Comparison of ENCODE assay signal across 24 cellular contexts in genomic region chr5:34869256-34869655, GRCh38. TPM values are rescaled to one million over a fixed set of nuclear protein-coding genes. Genes with fewer than 3 reads are reported as not detected.
"Had no signal": no experiment of that assay in that cellular context is flagged by ENCODE, and none has a peak within 500 bp of the region (broad histone marks: within the 10 kb centered on the region; RNA-seq: fewer than 3 reads in every experiment).

No MANE protein-coding gene starts in this region.

- DNase-seq: activated CD4-positive, alpha-beta T cell treated with anti-CD3 and anti-CD28 coated beads, Interleukin-2, amount 10 ng/mL, durations not matched to agents 7 days and 5 days; activated CD4-positive, CD25-positive, alpha-beta regulatory T cell treated with anti-CD3 and anti-CD28 coated beads, Interleukin-2, amount 50 U/mL, for 72 hours; activated CD8-positive, alpha-beta memory T cell treated with anti-CD3 and anti-CD28 coated beads, Interleukin-2, amount 10 ng/mL, durations not matched to agents 7 days and 5 days; activated CD8-positive, alpha-beta T cell treated with anti-CD3 and anti-CD28 coated beads for 36 hours; activated effector memory CD4-positive, alpha-beta T cell treated with anti-CD3 and anti-CD28 coated beads, Interleukin-2, amount 50 U/mL, for 16 hours; activated naive CD4-positive, alpha-beta T cell treated with anti-CD3 and anti-CD28 coated beads, Interleukin-2, amount 10 ng/mL, durations not matched to agents 7 days and 5 days; activated T-cell treated with anti-CD3 and anti-CD28 coated beads for 4 hours; dermis blood vessel endothelial cell; effector memory CD4-positive, alpha-beta T cell; foreskin melanocyte; left cardiac atrium; mesenchymal stem cell; naive thymus-derived CD4-positive, alpha-beta T cell; right cardiac atrium; stimulated activated CD4-positive, alpha-beta T cell treated with anti-CD3 and anti-CD28 coated beads, Interleukin-4, amount 100 ng/mL, for 4 hours; stimulated activated naive CD8-positive, alpha-beta T cell treated with anti-CD3 and anti-CD28 coated beads, Interleukin-15, Interleukin-2, amounts not matched to agents 100 U/mL and 50 U/mL, for 24 hours; T-helper 1 cell; transverse colon; WERI-Rb-1 had no signal

- ATAC-seq: activated CD8-positive, alpha-beta memory T cell treated with anti-CD3 and anti-CD28 coated beads, Interleukin-2, amount 10 ng/mL, durations not matched to agents 7 days and 5 days; activated CD8-positive, alpha-beta T cell treated with anti-CD3 and anti-CD28 coated beads for 36 hours; esophagus mucosa; left cardiac atrium; naive thymus-derived CD4-positive, alpha-beta T cell; right cardiac atrium; stimulated activated naive CD8-positive, alpha-beta T cell treated with anti-CD3 and anti-CD28 coated beads, Interleukin-15, Interleukin-2, amounts not matched to agents 100 U/mL and 50 U/mL, for 24 hours had no signal

- H2AFZ ChIP-seq: neural progenitor cell had no signal

- H3K4me2 ChIP-seq: neural progenitor cell had no signal

- H3K4me3 ChIP-seq: neural progenitor cell, prostate gland, transverse colon had no signal

- H3K27ac Mint-ChIP-seq: activated CD4-positive, alpha-beta T cell treated with anti-CD3 and anti-CD28 coated beads, Interleukin-2, amount 10 ng/mL, durations not matched to agents 7 days and 5 days; activated CD8-positive, alpha-beta memory T cell treated with anti-CD3 and anti-CD28 coated beads, Interleukin-2, amount 10 ng/mL, durations not matched to agents 7 days and 5 days; activated CD8-positive, alpha-beta T cell treated with anti-CD3 and anti-CD28 coated beads for 36 hours; activated naive CD4-positive, alpha-beta T cell treated with anti-CD3 and anti-CD28 coated beads, Interleukin-2, amount 10 ng/mL, durations not matched to agents 7 days and 5 days; naive thymus-derived CD4-positive, alpha-beta T cell; neural progenitor cell had no signal

- H3K27ac ChIP-seq: neural progenitor cell, prostate gland, transverse colon, WERI-Rb-1 had no signal

- H3K4me3 Mint-ChIP-seq: activated CD4-positive, alpha-beta T cell treated with anti-CD3 and anti-CD28 coated beads, Interleukin-2, amount 10 ng/mL, durations not matched to agents 7 days and 5 days; activated CD8-positive, alpha-beta memory T cell treated with anti-CD3 and anti-CD28 coated beads, Interleukin-2, amount 10 ng/mL, durations not matched to agents 7 days and 5 days; activated CD8-positive, alpha-beta T cell treated with anti-CD3 and anti-CD28 coated beads for 36 hours; activated naive CD4-positive, alpha-beta T cell treated with anti-CD3 and anti-CD28 coated beads, Interleukin-2, amount 10 ng/mL, durations not matched to agents 7 days and 5 days; naive thymus-derived CD4-positive, alpha-beta T cell; neural progenitor cell had no signal

- H3K27me3 ChIP-seq: neural progenitor cell, transverse colon had no signal

- H3K36me3 Mint-ChIP-seq: activated CD8-positive, alpha-beta memory T cell treated with anti-CD3 and anti-CD28 coated beads, Interleukin-2, amount 10 ng/mL, durations not matched to agents 7 days and 5 days; activated naive CD4-positive, alpha-beta T cell treated with anti-CD3 and anti-CD28 coated beads, Interleukin-2, amount 10 ng/mL, durations not matched to agents 7 days and 5 days had no signal

- H3K36me3 ChIP-seq: neural progenitor cell, transverse colon, WERI-Rb-1 had no signal

- H3K9ac ChIP-seq: neural progenitor cell had no signal

- H3K9me3 ChIP-seq: prostate gland, transverse colon had no signal

- H3K9me3 Mint-ChIP-seq: activated CD4-positive, alpha-beta T cell treated with anti-CD3 and anti-CD28 coated beads, Interleukin-2, amount 10 ng/mL, durations not matched to agents 7 days and 5 days; activated CD8-positive, alpha-beta T cell treated with anti-CD3 and anti-CD28 coated beads for 36 hours; activated naive CD4-positive, alpha-beta T cell treated with anti-CD3 and anti-CD28 coated beads, Interleukin-2, amount 10 ng/mL, durations not matched to agents 7 days and 5 days had no signal

- H3K4me1 ChIP-seq: neural progenitor cell, prostate gland, transverse colon had no signal

- H3K27me3 Mint-ChIP-seq: activated CD4-positive, alpha-beta T cell treated with anti-CD3 and anti-CD28 coated beads, Interleukin-2, amount 10 ng/mL, durations not matched to agents 7 days and 5 days; activated naive CD4-positive, alpha-beta T cell treated with anti-CD3 and anti-CD28 coated beads, Interleukin-2, amount 10 ng/mL, durations not matched to agents 7 days and 5 days had no signal

- H3K4me1 Mint-ChIP-seq: activated CD4-positive, alpha-beta T cell treated with anti-CD3 and anti-CD28 coated beads, Interleukin-2, amount 10 ng/mL, durations not matched to agents 7 days and 5 days; activated CD8-positive, alpha-beta memory T cell treated with anti-CD3 and anti-CD28 coated beads, Interleukin-2, amount 10 ng/mL, durations not matched to agents 7 days and 5 days; activated naive CD4-positive, alpha-beta T cell treated with anti-CD3 and anti-CD28 coated beads, Interleukin-2, amount 10 ng/mL, durations not matched to agents 7 days and 5 days; naive thymus-derived CD4-positive, alpha-beta T cell had no signal

RNA-seq across cellular contexts. Expression of gene TTC23L, which starts 30.3 kb away (rescaled TPM):
- total RNA-seq: activated CD4-positive, alpha-beta T cell treated with anti-CD3 and anti-CD28 coated beads, Interleukin-2, amount 10 ng/mL, durations not matched to agents 7 days and 5 days; activated CD8-positive, alpha-beta memory T cell treated with anti-CD3 and anti-CD28 coated beads, Interleukin-2, amount 10 ng/mL, durations not matched to agents 7 days and 5 days; esophagus mucosa; left cardiac atrium; omental fat pad; right cardiac atrium; subcutaneous adipose tissue had no signal
